ENCODE assay signal across 1 cellular context in the genomic region with DNA sequence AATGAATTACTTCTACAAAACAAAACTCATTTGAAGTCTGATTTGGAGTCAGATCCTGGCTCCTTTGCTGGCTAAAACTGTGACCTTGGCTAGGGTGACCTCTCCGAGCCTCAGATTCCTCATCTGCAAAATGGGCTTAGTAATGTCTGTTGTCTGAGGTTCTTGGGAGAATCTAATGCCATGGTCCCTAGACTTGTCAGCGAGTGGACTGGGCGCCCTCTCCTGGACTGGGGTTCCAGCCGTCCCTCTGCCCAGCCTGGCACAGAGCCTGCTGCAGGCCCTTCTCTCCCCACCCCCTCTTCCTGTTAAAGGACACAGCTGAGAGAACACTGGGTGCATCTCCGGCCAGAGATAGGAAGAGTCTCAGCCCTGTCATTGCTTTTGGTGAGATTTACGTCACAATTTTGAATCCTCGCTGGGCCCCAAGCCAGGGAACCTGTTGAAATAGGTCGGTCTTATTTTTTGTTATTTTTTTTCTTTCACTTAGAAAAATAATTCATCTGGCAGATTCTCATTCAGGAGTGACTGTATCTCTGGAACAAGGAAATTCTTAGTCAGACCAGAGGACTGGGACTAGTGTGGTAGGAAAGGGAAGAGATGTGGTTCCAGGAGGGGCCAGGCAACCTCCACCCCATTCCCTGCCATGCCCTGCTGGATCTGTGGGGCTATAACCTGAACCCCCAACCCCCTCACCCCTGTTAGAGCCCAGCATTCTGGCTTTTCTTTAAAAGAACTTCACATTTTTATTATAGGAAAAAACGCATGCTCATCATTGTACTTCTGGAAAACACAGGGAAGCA.
TF ChIP-seq lines count a peak whose summit lies in the region.

No MANE protein-coding gene starts in this region.

TF ChIP-seq in GM23338, 12 proteins besides CTCF, POLR2A, EP300 and RAD21 (continued from another document):
- TF ChIP-seq REST (IDR thresholded peaks at IDR 0.05; ENCODE audit: unreplicated experiment): no peak
- TF ChIP-seq NANOG (IDR thresholded peaks at IDR 0.05; ENCODE audit: borderline replicate concordance): no peak
- no peak for TF ChIP-seq ZNF331 (CRISPR knock-in tag; IDR thresholded peaks at IDR 0.05; ENCODE audit: low read depth)
- no peak for TF ChIP-seq EZH2phosphoT487 (IDR thresholded peaks at IDR 0.05; ENCODE audit: unreplicated experiment)
- TF ChIP-seq EZH2 (IDR thresholded peaks at IDR 0.05; ENCODE audit: low read depth, unreplicated experiment): no peak
- TF ChIP-seq JUNB (IDR thresholded peaks at IDR 0.05; ENCODE audit: unreplicated experiment): no peak
- TF ChIP-seq STAT1 (IDR thresholded peaks at IDR 0.05; ENCODE audit: unreplicated experiment): no peak
- no peak for TF ChIP-seq POLR2AphosphoS5 (IDR thresholded peaks at IDR 0.05; ENCODE audit: low read depth)
- no peak for TF ChIP-seq CREB1 (CRISPR knock-in tag; IDR thresholded peaks at IDR 0.05; ENCODE audit: low read depth)
- TF ChIP-seq, protein P1, sequence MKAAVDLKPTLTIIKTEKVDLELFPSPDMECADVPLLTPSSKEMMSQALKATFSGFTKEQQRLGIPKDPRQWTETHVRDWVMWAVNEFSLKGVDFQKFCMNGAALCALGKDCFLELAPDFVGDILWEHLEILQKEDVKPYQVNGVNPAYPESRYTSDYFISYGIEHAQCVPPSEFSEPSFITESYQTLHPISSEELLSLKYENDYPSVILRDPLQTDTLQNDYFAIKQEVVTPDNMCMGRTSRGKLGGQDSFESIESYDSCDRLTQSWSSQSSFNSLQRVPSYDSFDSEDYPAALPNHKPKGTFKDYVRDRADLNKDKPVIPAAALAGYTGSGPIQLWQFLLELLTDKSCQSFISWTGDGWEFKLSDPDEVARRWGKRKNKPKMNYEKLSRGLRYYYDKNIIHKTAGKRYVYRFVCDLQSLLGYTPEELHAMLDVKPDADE (IDR thresholded peaks at IDR 0.05): no peak
